In genomic region chr5:14879985-14880589, GRCh38 we compare ENCODE assay signal across 2 cellular contexts.
TF ChIP-seq lines count a peak whose summit lies in the region.

No MANE protein-coding gene starts in this region.

TF ChIP-seq in K562, 482 proteins besides CTCF, POLR2A, EP300 and RAD21:
- TF ChIP-seq HES1 (IDR thresholded peaks at IDR 0.05; ENCODE audit: low read depth) (no peak), GTF2E2 (tag; IDR thresholded peaks at IDR 0.05) (no peak), CEBPB (tag; IDR thresholded peaks at IDR 0.05) (peak; percentile 84), NFATC3 (IDR thresholded peaks at IDR 0.05) (no peak), CEBPG (CRISPR knock-in tag; IDR thresholded peaks at IDR 0.05) (no peak; the same call in 1 of the 2 replicates), CEBPG (tag; conservative IDR thresholded peaks at IDR 0.05 in 1 of 2, IDR thresholded peaks at IDR 0.05 in 1 of 2) (peak; percentile 51 to 75; a peak in 3 of 4 replicates)
TF ChIP-seq in K562: peak in this region for 2.

TF ChIP-seq in HEK293T, 16 proteins besides CTCF, POLR2A, EP300 and RAD21 (continued from another document):
- TF ChIP-seq TARDBP (IDR thresholded peaks at IDR 0.05) (no peak), FOXA1 (IDR thresholded peaks at IDR 0.05) (no peak), FOXK2 (IDR thresholded peaks at IDR 0.05) (no peak), L3MBTL2 (conservative IDR thresholded peaks at IDR 0.05) (no peak), PKNOX1 (IDR thresholded peaks at IDR 0.05) (no peak), SUZ12 (IDR thresholded peaks at IDR 0.05) (no peak), FOXM1 (IDR thresholded peaks at IDR 0.05; ENCODE audit: borderline replicate concordance) (no peak)
TF ChIP-seq in HEK293T: peak in this region for 0.
